8 cellular contexts compared by ENCODE assay signal in the genomic region with DNA sequence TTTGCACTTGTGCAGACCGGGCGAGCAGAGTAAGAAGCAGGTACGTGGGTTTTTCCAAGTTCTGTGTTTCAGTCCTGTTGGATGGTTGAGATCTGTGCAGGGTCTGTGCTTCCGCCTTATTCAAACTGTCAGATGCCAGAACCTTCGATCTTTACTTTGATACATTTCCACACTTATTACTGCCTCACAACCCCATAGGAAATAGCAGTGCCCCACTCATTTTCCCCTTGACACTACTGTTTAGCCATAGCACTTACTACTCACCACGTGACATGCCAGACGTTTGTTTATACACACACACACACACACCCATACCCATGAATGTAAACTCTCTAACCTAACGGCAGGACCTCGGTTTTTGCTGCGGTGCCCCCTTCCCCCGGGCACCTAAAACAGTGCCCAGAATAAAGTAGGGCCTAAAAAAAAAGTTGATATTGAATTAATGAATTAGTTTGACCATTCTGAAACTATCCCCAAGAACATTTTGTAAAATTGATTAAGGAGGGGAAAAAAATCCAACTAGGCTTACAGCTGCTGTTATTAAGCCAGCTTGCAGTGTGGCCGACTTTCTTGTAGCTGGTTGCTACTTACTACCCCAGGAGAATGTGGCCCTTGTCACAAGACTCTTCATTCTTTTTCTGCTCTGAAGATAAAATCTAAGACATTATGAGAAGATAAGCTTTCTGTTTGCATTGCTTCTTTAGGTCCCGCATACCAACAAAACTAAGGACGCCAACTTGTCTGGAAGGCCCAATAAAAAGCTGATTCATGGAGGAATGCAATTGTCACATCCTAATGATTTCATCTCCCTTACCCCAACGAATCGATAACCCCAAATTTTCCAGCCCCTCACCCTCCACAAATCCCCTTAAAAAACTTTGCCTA. TPM values are rescaled to one million over a fixed set of nuclear protein-coding genes. Genes with fewer than 3 reads are reported as not detected.
A peak's percentile ranks its signal among the peaks of the same experiment; 100 is the strongest.
DNase-seq lines count a peak whose midpoint lies in the region; ATAC-seq and TF ChIP-seq lines count a peak whose summit lies in the region.

No MANE protein-coding gene starts in this region.

- peaks cover 19% of the 10 kb centered on the region for H3K79me2 ChIP-seq in OCI-LY3 (ENCODE audit: low read length)

- peak overlapping the region; percentile 84 for H3K4me2 ChIP-seq in OCI-LY3 (ENCODE audit: low read length)

- peak overlapping the region; percentile 90 for H3K9ac ChIP-seq in OCI-LY3 (ENCODE audit: low read length)

- H3K27me3 ChIP-seq in OCI-LY3 (ENCODE audit: low read depth, low read length) (no peaks in the 10 kb centered on the region), vagina (no peaks in the 10 kb centered on the region)

- H3K27ac Mint-ChIP-seq in memory B cell = peak overlapping the region; percentile 95

- H3K36me3 ChIP-seq in OCI-LY3 (replicated peaks; ENCODE audit: low read depth, low read length) (peaks cover 2% of the 10 kb centered on the region), vagina (peaks cover 0 to 3% of the 10 kb centered on the region in 2 donors)

- H3K36me3 Mint-ChIP-seq in memory B cell = peaks cover 6% of the 10 kb centered on the region

- TF ChIP-seq CTCF in 22Rv1 (IDR thresholded peaks at IDR 0.05) (no peak), GM12864 (IDR thresholded peaks at IDR 0.05; ENCODE audit: low read depth, low read length, missing control alignments) (no peak), OCI-LY3 (IDR thresholded peaks at IDR 0.05; ENCODE audit: low read depth, low read length) (no peak), vagina (IDR thresholded peaks at IDR 0.05) (no peak)

- H3K27ac ChIP-seq in 22Rv1 (peak overlapping the region; percentile 99), OCI-LY3 (ENCODE audit: low read length) (peak overlapping the region; percentile 90), cingulate gyrus (ENCODE audit: low read depth, low read length) (peak overlapping the region; percentile 85), vagina (peak overlapping the region; percentile 89)

- H3K4me3 ChIP-seq in GM12864 (ENCODE audit: low read depth, low read length) (peak overlapping the region; percentile 96), OCI-LY3 (ENCODE audit: low read length) (peak overlapping the region; percentile 95), vagina (peak overlapping the region; percentile 69 to 82)

- no peaks in the 10 kb centered on the region for H3K27me3 Mint-ChIP-seq in memory B cell

- ATAC-seq in HG02981 (IDR thresholded peaks at IDR 0.05; ENCODE audit: unreplicated experiment) (peak; percentile 32), memory B cell (ENCODE audit: low read depth) (peak; percentile 41)

- H3K4me1 Mint-ChIP-seq in memory B cell = peaks cover 23% of the 10 kb centered on the region

- H3K9me3 ChIP-seq in OCI-LY3 (ENCODE audit: insufficient read depth, low read length) (no peaks in the 10 kb centered on the region), vagina (no peaks in the 10 kb centered on the region)

- peak in 1 of 2 donors; percentile 73 for TF ChIP-seq POLR2A in vagina (IDR thresholded peaks at IDR 0.05)

- H3K4me3 Mint-ChIP-seq in memory B cell = peak overlapping the region; percentile 91

- intact Hi-C loops in vagina (cut with DNase I) = loop anchor here (5.0 kb wide), 1 partner anchor 71 kb away; a partner anchor contains a TSS

- no peaks in the 10 kb centered on the region for H3K9me3 Mint-ChIP-seq in memory B cell

- DNase-seq in GM12864 (ENCODE audit: low read depth) = no peak
- DNase-seq in memory B cell (ENCODE audit: low spot score in 2 of 2) = no peak
- no peak for DNase-seq in vagina (ENCODE audit: extremely low spot score in 2 of 2)
- no peak for DNase-seq in C1 segment of cervical spinal cord (lab: John Stamatoyannopoulos, UW)

- no peaks in the 10 kb centered on the region for H4K20me1 ChIP-seq in OCI-LY3 (ENCODE audit: insufficient read depth, low read length)

- H2AFZ ChIP-seq in OCI-LY3 (ENCODE audit: low read depth, low read length) = peak overlapping the region; percentile 91

- H3K4me1 ChIP-seq in OCI-LY3 (ENCODE audit: low read length) (peaks cover 12% of the 10 kb centered on the region), vagina (peaks cover 23% of the 10 kb centered on the region)

RNA-seq across cellular contexts. Expression of a gene that starts 0.7 kb away (rescaled TPM):
- 4.2 TPM for total RNA-seq in vagina
